ENCODE assay signal across 12 cellular contexts in the genomic region with DNA sequence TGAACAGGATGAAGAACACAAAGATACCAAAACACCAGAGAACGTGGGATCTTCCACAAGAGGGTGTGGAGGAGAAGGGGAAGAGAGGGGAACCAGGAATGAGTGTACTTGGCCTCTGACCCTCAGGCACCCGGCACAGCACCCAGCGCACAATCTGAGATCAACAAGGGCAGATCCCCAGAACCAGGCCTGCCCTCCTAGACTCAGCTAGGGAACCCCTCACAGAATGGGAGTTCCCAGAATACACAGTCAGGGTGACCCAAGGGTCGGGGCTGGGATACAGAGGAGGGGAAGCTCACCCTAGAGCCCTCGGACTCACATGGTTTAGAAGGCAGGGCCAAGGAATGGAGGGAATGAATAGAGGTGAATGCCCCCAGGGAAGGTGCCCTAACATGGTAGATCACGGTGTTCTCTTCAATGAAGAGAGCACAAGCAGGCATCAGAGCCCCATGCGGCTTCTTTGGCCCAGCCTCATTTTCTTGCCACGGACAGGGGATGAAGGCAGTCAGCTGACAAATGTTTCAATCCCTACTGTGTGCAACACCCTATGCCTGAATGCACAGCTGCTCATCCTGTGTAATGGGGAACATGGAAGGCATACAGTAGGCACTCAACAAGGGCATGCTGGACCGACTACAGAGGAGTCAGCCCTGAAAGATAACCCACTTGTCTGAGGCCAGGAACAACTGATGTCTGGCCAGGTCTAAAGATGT. TPM values are rescaled to one million over a fixed set of nuclear protein-coding genes. Genes with fewer than 3 reads are reported as not detected.
A peak's percentile ranks its signal among the peaks of the same experiment; 100 is the strongest.
DNase-seq lines count a peak whose midpoint lies in the region; ATAC-seq and TF ChIP-seq lines count a peak whose summit lies in the region.
"Had no signal": no experiment of that assay in that cellular context is flagged by ENCODE, and none has a peak within 500 bp of the region (broad histone marks: within the 10 kb centered on the region; RNA-seq: fewer than 3 reads in every experiment).

No MANE protein-coding gene starts in this region.

- no peaks in the 10 kb centered on the region for H3K9me3 Mint-ChIP-seq in activated T-helper 2 cell treated with anti-CD3 and anti-CD28 coated beads, Interferon-gamma antibody, Interleukin-2, Interleukin-4, amounts not matched to agents 10 μg/mL and 5 μg/mL and 100 μg/mL, durations not matched to agents 14 hours and 24 hours and 36 hours
- H3K9me3 Mint-ChIP-seq in nephron, result no peaks in the 10 kb centered on the region

- H3K4me1 Mint-ChIP-seq in activated T-helper 2 cell treated with anti-CD3 and anti-CD28 coated beads, Interferon-gamma antibody, Interleukin-2, Interleukin-4, amounts not matched to agents 10 μg/mL and 5 μg/mL and 100 μg/mL, durations not matched to agents 14 hours and 24 hours and 36 hours (ENCODE audit: low read depth), result peaks cover 60% of the 10 kb centered on the region
- peaks cover 96% of the 10 kb centered on the region for H3K4me1 Mint-ChIP-seq in nephron

- H3K4me3 ChIP-seq in breast epithelium (no peak overlapping the region), mammary epithelial cell (replicated peaks in 1 of 3; ENCODE audit: insufficient read depth in 1 of 3, low read depth in 2 of 3, low read length in 3 of 3) (no peak overlapping the region), vagina (no peak overlapping the region)
- H3K4me3 ChIP-seq: MG63 had no signal

- H3K27me3 Mint-ChIP-seq in activated T-helper 2 cell treated with anti-CD3 and anti-CD28 coated beads, Interferon-gamma antibody, Interleukin-2, Interleukin-4, amounts not matched to agents 10 μg/mL and 5 μg/mL and 100 μg/mL, durations not matched to agents 14 hours and 24 hours and 36 hours (ENCODE audit: low read depth), result no peaks in the 10 kb centered on the region
- no peaks in the 10 kb centered on the region for H3K27me3 Mint-ChIP-seq in nephron (ENCODE audit: low read depth)

- dilution Hi-C loops in mammary epithelial cell (cut with HindIII; ENCODE audit: low sequenced_read_pairs), result no loop called here

- H4K20me1 ChIP-seq in mammary epithelial cell (ENCODE audit: insufficient read depth, low read length), result no peaks in the 10 kb centered on the region

- H2AFZ ChIP-seq in mammary epithelial cell (ENCODE audit: low read depth, low read length), result no peak overlapping the region

- H3K27ac ChIP-seq in breast epithelium (peak overlapping the region; percentile 43 to 59), mammary epithelial cell (ENCODE audit: insufficient read depth, low read depth, low read length) (no peak overlapping the region), vagina (peak overlapping the region; percentile 96)

- no TSS peak for BruUV-seq in mammary epithelial cell (replicated peaks; lab: Mats Ljungman, UMichigan)

- H3K79me2 ChIP-seq in mammary epithelial cell (ENCODE audit: insufficient read depth, low read length), result no peaks in the 10 kb centered on the region

- no peak for DNase-seq in breast epithelium (ENCODE audit: low spot score in 2 of 2)
- no peak for DNase-seq in mammary epithelial cell
- no peak for DNase-seq in activated T-helper 2 cell treated with anti-CD3 and anti-CD28 coated beads, Interferon-gamma antibody, Interleukin-2, Interleukin-4, amounts not matched to agents 10 μg/mL and 5 μg/mL and 100 μg/mL, durations not matched to agents 14 hours and 24 hours and 36 hours (ENCODE audit: low spot score)
- DNase-seq in vagina (ENCODE audit: extremely low spot score in 2 of 2), result no peak
- no peak for DNase-seq in DMS53 treated with DMSO at 0.1 percent for 48 hours (lab: John Stamatoyannopoulos, UW; ENCODE audit: unreplicated experiment)
- DNase-seq: activated CD4-positive, alpha-beta T cell treated with anti-CD3 and anti-CD28 coated beads, Interleukin-2, amount 50 U/mL, for 1 hour; AML-193; MG63; NCI-H446 treated with DMSO at 0.1 percent for 48 hours had no signal

- no peak overlapping the region for H3K4me2 ChIP-seq in mammary epithelial cell (ENCODE audit: insufficient read depth, low read depth, low read length)

- H3K36me3 ChIP-seq in breast epithelium (no peaks in the 10 kb centered on the region), mammary epithelial cell (ENCODE audit: insufficient read depth, low read length) (no peaks in the 10 kb centered on the region), vagina (peaks cover 0 to 5% of the 10 kb centered on the region in 2 donors)
- H3K36me3 ChIP-seq: MG63 had no signal

- peaks cover 14 to 23% of the 10 kb centered on the region in 2 donors for H3K4me1 ChIP-seq in breast epithelium
- no peaks in the 10 kb centered on the region for H3K4me1 ChIP-seq in mammary epithelial cell (ENCODE audit: insufficient read depth, low read length)
- peaks cover 100% of the 10 kb centered on the region for H3K4me1 ChIP-seq in vagina

- WGBS in mammary epithelial cell (ENCODE audit: low coverage, missing lambda C conversion rate), result 69% methylated on average over 7 of the region's 9 CpGs

- peak overlapping the region; percentile 48 for H3K27ac Mint-ChIP-seq in activated T-helper 2 cell treated with anti-CD3 and anti-CD28 coated beads, Interferon-gamma antibody, Interleukin-2, Interleukin-4, amounts not matched to agents 10 μg/mL and 5 μg/mL and 100 μg/mL, durations not matched to agents 14 hours and 24 hours and 36 hours
- peak overlapping the region; percentile 97 to 100 (median 99) for H3K27ac Mint-ChIP-seq in nephron

- intact Hi-C loops in breast epithelium (cut with DNase I; ENCODE audit: low total_unique reads), result no loop called here
- intact Hi-C loops in mammary epithelial cell (cut with micrococcal nuclease), result no loop called here
- intact Hi-C loops in activated T-helper 2 cell treated with anti-CD3 and anti-CD28 coated beads, Interferon-gamma antibody, Interleukin-2, Interleukin-4, amounts not matched to agents 10 μg/mL and 5 μg/mL and 100 μg/mL, durations not matched to agents 14 hours and 24 hours and 36 hours (cut with micrococcal nuclease), result no loop called here
- intact Hi-C loops in vagina (cut with DNase I), result loop anchor here (5.0 kb wide), 1 partner anchor 48 kb away; no protein-coding TSS in a partner anchor

- H3K9me3 ChIP-seq in breast epithelium (no peaks in the 10 kb centered on the region), mammary epithelial cell (replicated peaks; ENCODE audit: insufficient read depth, low read length) (no peaks in the 10 kb centered on the region), vagina (no peaks in the 10 kb centered on the region)
- H3K9me3 ChIP-seq: MG63 had no signal

- no peak overlapping the region for H3K4me3 Mint-ChIP-seq in activated T-helper 2 cell treated with anti-CD3 and anti-CD28 coated beads, Interferon-gamma antibody, Interleukin-2, Interleukin-4, amounts not matched to agents 10 μg/mL and 5 μg/mL and 100 μg/mL, durations not matched to agents 14 hours and 24 hours and 36 hours (ENCODE audit: low read depth)
- H3K4me3 Mint-ChIP-seq in nephron, result peak overlapping the region; percentile 8 to 39 (median 21)

- no peak overlapping the region for H3K9ac ChIP-seq in mammary epithelial cell (ENCODE audit: insufficient read depth, low read length)

- no peaks in the 10 kb centered on the region for H3K27me3 ChIP-seq in breast epithelium
- no peaks in the 10 kb centered on the region for H3K27me3 ChIP-seq in mammary epithelial cell (ENCODE audit: insufficient read depth, low read length)
- no peaks in the 10 kb centered on the region for H3K27me3 ChIP-seq in vagina
- H3K27me3 ChIP-seq: MG63 had no signal

- TF ChIP-seq CTCF in breast epithelium (IDR thresholded peaks at IDR 0.05) (no peak), mammary epithelial cell (conservative IDR thresholded peaks at IDR 0.05 in 1 of 2, IDR thresholded peaks at IDR 0.05 in 1 of 2; ENCODE audit: extremely low read depth in 1 of 2, insufficient read depth in 1 of 2, low read depth in 1 of 2, low read length in 2 of 2) (no peak), nephron (IDR thresholded peaks at IDR 0.05; ENCODE audit: unreplicated experiment in 3 of 3) (no peak), vagina (IDR thresholded peaks at IDR 0.05) (no peak)

- CTCF ChIA-PET in mammary epithelial cell (lab: Charles Lee; ENCODE audit: low non-redundant PET), result no interaction called here

- ATAC-seq in GM19324 (IDR thresholded peaks at IDR 0.05; ENCODE audit: low FRiP score, unreplicated experiment) (no peak), GM19397 (IDR thresholded peaks at IDR 0.05; ENCODE audit: unreplicated experiment) (no peak)

- TF ChIP-seq POLR2A in breast epithelium (IDR thresholded peaks at IDR 0.05) (no peak), vagina (IDR thresholded peaks at IDR 0.05) (no peak)

- peaks cover 31% of the 10 kb centered on the region for H3K36me3 Mint-ChIP-seq in activated T-helper 2 cell treated with anti-CD3 and anti-CD28 coated beads, Interferon-gamma antibody, Interleukin-2, Interleukin-4, amounts not matched to agents 10 μg/mL and 5 μg/mL and 100 μg/mL, durations not matched to agents 14 hours and 24 hours and 36 hours (ENCODE audit: low read depth)
- peaks cover 63% of the 10 kb centered on the region for H3K36me3 Mint-ChIP-seq in nephron (ENCODE audit: low read depth)

- in situ Hi-C loops in mammary epithelial cell (cut with MboI; ENCODE audit: low sequenced_read_pairs in 2 of 2), result loop anchor here in 1 of 2 donors (10.0 kb wide), 1 partner anchor 59 kb away; no protein-coding TSS in a partner anchor

RNA-seq across cellular contexts. Expression of a gene that starts 13.1 kb away (rescaled TPM):
- total RNA-seq in breast epithelium (10 to 100 TPM in 1 of 3 donors, 1 to 10 TPM in 2; 8.2 to 24.4 (median 9.3) TPM), mammary epithelial cell (1 to 10 TPM; 1.5 to 2.2 TPM), vagina (2.9 TPM)
- 0.22 TPM for polyA plus RNA-seq in mammary epithelial cell
- not detected for polyA minus RNA-seq in mammary epithelial cell
- 16.1 and 17.9 TPM in 2 replicates for total RNA-seq in activated T-helper 2 cell treated with anti-CD3 and anti-CD28 coated beads, Interferon-gamma antibody, Interleukin-2, Interleukin-4, amounts not matched to agents 10 μg/mL and 5 μg/mL and 100 μg/mL, durations not matched to agents 14 hours and 24 hours and 36 hours

RNA-seq across cellular contexts. Expression of a gene that starts 56.6 kb away (rescaled TPM):
- 100 to 1,000 TPM; 279 to 310 (median 299) TPM for total RNA-seq in breast epithelium
- 100 to 1,000 TPM in 1 of 2 donors, 10 to 100 TPM in 1; 85.7 to 148 TPM for total RNA-seq in mammary epithelial cell
- polyA plus RNA-seq in mammary epithelial cell, result 231 TPM
- 50.4 TPM for polyA minus RNA-seq in mammary epithelial cell
- total RNA-seq in activated T-helper 2 cell treated with anti-CD3 and anti-CD28 coated beads, Interferon-gamma antibody, Interleukin-2, Interleukin-4, amounts not matched to agents 10 μg/mL and 5 μg/mL and 100 μg/mL, durations not matched to agents 14 hours and 24 hours and 36 hours, result 160 and 167 TPM in 2 replicates
- 409 TPM for total RNA-seq in vagina
